In genomic region chr20:62368303-62368628, GRCh38 we compare ENCODE assay signal across 10 cellular contexts. TPM values are rescaled to one million over a fixed set of nuclear protein-coding genes. Genes with fewer than 3 reads are reported as not detected.
DNase-seq lines count a peak whose midpoint lies in the region; ATAC-seq and TF ChIP-seq lines count a peak whose summit lies in the region.
"Had no signal": no experiment of that assay in that cellular context is flagged by ENCODE, and none has a peak within 500 bp of the region (broad histone marks: within the 10 kb centered on the region; RNA-seq: fewer than 3 reads in every experiment).

No MANE protein-coding gene starts in this region.

- H3K36me3 ChIP-seq in SK-N-MC (ENCODE audit: insufficient read depth, low read length) (no peaks in the 10 kb centered on the region), right atrium auricular region (no peaks in the 10 kb centered on the region), prostate gland (no peaks in the 10 kb centered on the region)

- TF ChIP-seq POLR2A in prostate gland (IDR thresholded peaks at IDR 0.05), result no peak

- intact Hi-C loops in Calu3 (cut with micrococcal nuclease; ENCODE audit: unreplicated experiment) (no loop called here), prostate gland (cut with DNase I) (no loop called here)

- H3K36me3 Mint-ChIP-seq in Calu3 (ENCODE audit: insufficient read depth, unreplicated experiment), result peaks cover 70% of the 10 kb centered on the region

- TF ChIP-seq CTCF in Calu3 (IDR thresholded peaks at IDR 0.05; ENCODE audit: unreplicated experiment), result no peak
- TF ChIP-seq CTCF in right atrium auricular region (IDR thresholded peaks at IDR 0.05), result no peak
- no peak for TF ChIP-seq CTCF in prostate gland (IDR thresholded peaks at IDR 0.05)

- BruUV-seq in Calu3 (replicated peaks; lab: Mats Ljungman, UMichigan), result no TSS peak

- no peaks in the 10 kb centered on the region for H3K27me3 Mint-ChIP-seq in Calu3 (ENCODE audit: unreplicated experiment)

- H3K27ac ChIP-seq in SK-N-MC (no peak overlapping the region), right atrium auricular region (peak overlapping the region; percentile 95 to 98), prostate gland (peak overlapping the region; percentile 91 to 92)

- H3K4me1 Mint-ChIP-seq in Calu3 (ENCODE audit: low read depth, unreplicated experiment), result peaks cover 44% of the 10 kb centered on the region

- no peak overlapping the region for H3K9ac ChIP-seq in SK-N-MC (ENCODE audit: insufficient read length)

- no peak for DNase-seq in Calu3
- no peak for DNase-seq in SK-N-MC (ENCODE audit: low read depth, low spot score)
- DNase-seq in right atrium auricular region (ENCODE audit: low spot score), result no peak
- DNase-seq in prostate gland (ENCODE audit: low spot score), result no peak
- no peak for DNase-seq in OCI-M1 (lab: John Stamatoyannopoulos, UW)
- no peak for DNase-seq in activated CD4-positive, CD25-positive, alpha-beta regulatory T cell (lab: John Stamatoyannopoulos, UW)
- DNase-seq: GDM1 had no signal

- H3K4me3 Mint-ChIP-seq in Calu3 (ENCODE audit: low read depth, unreplicated experiment), result peak overlapping the region; percentile 79

- WGBS in prostate gland, result 13% methylated on average over 10 of the region's 10 CpGs

- no peaks in the 10 kb centered on the region for H3K9me3 ChIP-seq in SK-N-MC (ENCODE audit: low read depth, low read length)
- no peaks in the 10 kb centered on the region for H3K9me3 ChIP-seq in right atrium auricular region
- H3K9me3 ChIP-seq in prostate gland, result no peaks in the 10 kb centered on the region

- CTCF ChIA-PET in Calu3 (lab: Charles Lee), result interaction anchor here (0.7 to 5.9 kb wide), 12 partner anchors 9 to 341 kb away, joined by 3 to 33 read pairs (median 6); partner anchors contain the start of genes ADRM1 and RPS21

- H3K9me3 Mint-ChIP-seq in Calu3 (ENCODE audit: low read depth, unreplicated experiment), result no peaks in the 10 kb centered on the region

- H3K4me3 ChIP-seq in SK-N-MC, result peak overlapping the region; percentile 38; the same call in 1 of the 2 replicates
- H3K4me3 ChIP-seq in right atrium auricular region, result peak overlapping the region in 1 of 2 donors; percentile 95
- H3K4me3 ChIP-seq in prostate gland, result no peak overlapping the region

- H3K27me3 ChIP-seq in right atrium auricular region, result no peaks in the 10 kb centered on the region
- no peaks in the 10 kb centered on the region for H3K27me3 ChIP-seq in prostate gland (replicated peaks; ENCODE audit: insufficient read depth)

- ATAC-seq in HG03175 (IDR thresholded peaks at IDR 0.05; ENCODE audit: unreplicated experiment) (no peak), GM18498 (IDR thresholded peaks at IDR 0.05; ENCODE audit: unreplicated experiment) (no peak)

- H3K4me1 ChIP-seq in right atrium auricular region, result peaks cover 0 to 76% of the 10 kb centered on the region in 2 donors
- peaks cover 41% of the 10 kb centered on the region for H3K4me1 ChIP-seq in prostate gland (replicated peaks)

- no peak overlapping the region for H3K27ac Mint-ChIP-seq in Calu3 (ENCODE audit: unreplicated experiment)

RNA-seq across cellular contexts. Expression of gene LAMA5, which starts 1.2 kb away (rescaled TPM):
- total RNA-seq in Calu3 (2022) (740 and 763 TPM in 2 replicates), right atrium auricular region (10 to 100 TPM; 61.1 to 69.4 TPM), prostate gland (100 to 1,000 TPM; 170 to 272 TPM)

RNA-seq across cellular contexts. Expression of gene RPS21, which starts 18.6 kb away (rescaled TPM):
- total RNA-seq in Calu3 (2022), result 1,920 and 1,936 TPM in 2 replicates
- 1,000 to 10,000 TPM; 1,510 to 1,937 TPM for total RNA-seq in right atrium auricular region
- total RNA-seq in prostate gland, result 1,000 to 10,000 TPM; 1,506 to 4,377 TPM

RNA-seq across cellular contexts. Expression of gene CABLES2, which starts 38.8 kb away (rescaled TPM):
- total RNA-seq in Calu3 (2022), result 12.2 and 13.6 TPM in 2 replicates
- 10 to 100 TPM; 10.8 to 17.7 TPM for total RNA-seq in right atrium auricular region
- total RNA-seq in prostate gland, result 10 to 100 TPM in 1 of 2 donors, 1 to 10 TPM in 1; 4.1 to 31.3 TPM

RNA-seq across cellular contexts. Expression of gene RBBP8NL, which starts 59.1 kb away (rescaled TPM):
- 6.2 and 6.4 TPM in 2 replicates for total RNA-seq in Calu3 (2022)
- total RNA-seq in right atrium auricular region, result not detected
- 10 to 100 TPM in 1 of 2 donors, 1 to 10 TPM in 1; 4.9 to 10.9 TPM for total RNA-seq in prostate gland
- total RNA-seq: cerebellum had no signal
